Comparison of ENCODE assay signal across 20 cellular contexts in the genomic region with DNA sequence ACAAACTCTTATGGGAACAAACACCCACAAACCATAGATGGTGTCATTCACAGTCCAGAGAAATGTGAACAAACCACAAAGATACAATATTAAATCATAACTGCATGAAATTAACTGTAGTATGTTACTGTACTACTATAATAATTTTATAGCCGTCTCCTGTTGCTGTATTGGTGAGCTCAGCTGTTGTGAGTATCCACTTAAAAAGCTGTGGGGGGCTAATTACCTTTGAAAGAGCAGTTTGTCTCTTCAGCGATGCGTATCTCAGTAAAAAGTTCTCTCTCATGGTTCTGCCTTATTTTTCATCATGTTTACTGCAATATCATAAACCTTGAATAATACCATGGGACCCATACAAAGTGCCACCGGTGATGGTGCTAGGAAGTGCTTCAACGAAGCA. TPM values are rescaled to one million over a fixed set of nuclear protein-coding genes. Genes with fewer than 3 reads are reported as not detected.
"Had no signal": no experiment of that assay in that cellular context is flagged by ENCODE, and none has a peak within 500 bp of the region (broad histone marks: within the 10 kb centered on the region; RNA-seq: fewer than 3 reads in every experiment).

No MANE protein-coding gene starts in this region.

- H3K36me3 ChIP-seq: gastrocnemius medialis, lower lobe of right lung, pancreas, thoracic aorta had no signal

- H3K27ac Mint-ChIP-seq: dendritic cell treated with granulocyte-macrophage colony-stimulating factor and Interleukin-4, amounts not matched to agents 40 ng/mL and 50 ng/mL, for 4 days; endodermal cell; natural killer cell; stimulated activated naive B cell treated with anti-CD40 and anti-IgM and Interleukin-4, amounts not matched to agents 10 μg/mL and 1 μg/mL and 100 μg/mL, for 72 hours; stimulated activated naive CD8-positive, alpha-beta T cell treated with anti-CD3 and anti-CD28 coated beads, Interleukin-15, Interleukin-2, amounts not matched to agents 100 ng/mL and 50 ng/mL, for 24 hours had no signal

- H3K4me1 Mint-ChIP-seq: natural killer cell had no signal

- H3K9me3 ChIP-seq: gastrocnemius medialis, lower lobe of right lung, pancreas, right lobe of liver, thoracic aorta, tibial nerve, upper lobe of left lung had no signal

- H3K4me3 ChIP-seq: gastrocnemius medialis, lower lobe of right lung, pancreas, right lobe of liver, thoracic aorta, tibial nerve, upper lobe of left lung had no signal

- H3K27me3 ChIP-seq: gastrocnemius medialis, pancreas, right lobe of liver, tibial nerve, upper lobe of left lung had no signal

- H3K4me3 Mint-ChIP-seq: dendritic cell treated with granulocyte-macrophage colony-stimulating factor and Interleukin-4, amounts not matched to agents 40 ng/mL and 50 ng/mL, for 4 days; endodermal cell; natural killer cell; stimulated activated naive B cell treated with anti-CD40 and anti-IgM and Interleukin-4, amounts not matched to agents 10 μg/mL and 1 μg/mL and 100 μg/mL, for 72 hours; stimulated activated naive CD8-positive, alpha-beta T cell treated with anti-CD3 and anti-CD28 coated beads, Interleukin-15, Interleukin-2, amounts not matched to agents 100 ng/mL and 50 ng/mL, for 24 hours had no signal

- H3K4me1 ChIP-seq: gastrocnemius medialis, lower lobe of right lung, pancreas, right lobe of liver, tibial nerve, upper lobe of left lung had no signal

- ATAC-seq: esophagus mucosa; gastrocnemius medialis; left ventricle myocardium superior; lower lobe of right lung; natural killer cell; pancreas; right lobe of liver; stimulated activated naive B cell treated with anti-CD40 and anti-IgM and Interleukin-4, amounts not matched to agents 10 μg/mL and 1 μg/mL and 100 μg/mL, for 72 hours had no signal

- H3K27ac ChIP-seq: epithelial cell of prostate, gastrocnemius medialis, lower lobe of right lung, pancreas, right lobe of liver, thoracic aorta, tibial nerve, upper lobe of left lung had no signal

- H3K27me3 Mint-ChIP-seq: dendritic cell treated with granulocyte-macrophage colony-stimulating factor and Interleukin-4, amounts not matched to agents 40 ng/mL and 50 ng/mL, for 4 days; stimulated activated naive B cell treated with anti-CD40 and anti-IgM and Interleukin-4, amounts not matched to agents 10 μg/mL and 1 μg/mL and 100 μg/mL, for 72 hours; stimulated activated naive CD8-positive, alpha-beta T cell treated with anti-CD3 and anti-CD28 coated beads, Interleukin-15, Interleukin-2, amounts not matched to agents 100 ng/mL and 50 ng/mL, for 24 hours had no signal

- H3K9me3 Mint-ChIP-seq: dendritic cell treated with granulocyte-macrophage colony-stimulating factor and Interleukin-4, amounts not matched to agents 40 ng/mL and 50 ng/mL, for 4 days; endodermal cell; natural killer cell; stimulated activated naive B cell treated with anti-CD40 and anti-IgM and Interleukin-4, amounts not matched to agents 10 μg/mL and 1 μg/mL and 100 μg/mL, for 72 hours; stimulated activated naive CD8-positive, alpha-beta T cell treated with anti-CD3 and anti-CD28 coated beads, Interleukin-15, Interleukin-2, amounts not matched to agents 100 ng/mL and 50 ng/mL, for 24 hours had no signal

- DNase-seq: effector CD8-positive, alpha-beta T cell; endodermal cell; foreskin fibroblast; gastrocnemius medialis; left ventricle myocardium superior; lower lobe of right lung; natural killer cell; pancreas; right lobe of liver; small intestine; stimulated activated CD4-positive, alpha-beta T cell treated with anti-CD3 and anti-CD28 coated beads, Interleukin-15, amount 100 ng/mL, for 24 hours; stimulated activated CD4-positive, alpha-beta T cell treated with anti-CD3 and anti-CD28 coated beads, Interleukin-2, amount 100 ng/mL, for 48 hours; stimulated activated naive B cell treated with anti-CD40 and anti-IgM and Interleukin-4, amounts not matched to agents 10 μg/mL and 1 μg/mL and 100 μg/mL, for 72 hours; upper lobe of left lung had no signal

RNA-seq across cellular contexts. Expression of gene CPE, which starts 59.8 kb away (rescaled TPM):
- total RNA-seq: natural killer cell had no signal
